35 cellular contexts compared by ENCODE assay signal in genomic region chr2:24710806-24711205, GRCh38.
"Had no signal": no experiment of that assay in that cellular context is flagged by ENCODE, and none has a peak within 500 bp of the region (broad histone marks: within the 10 kb centered on the region; RNA-seq: fewer than 3 reads in every experiment).

No MANE protein-coding gene starts in this region.

- H3K9me3 ChIP-seq: adrenal gland, body of pancreas, breast epithelium had no signal

- H3K4me1 ChIP-seq: body of pancreas, breast epithelium had no signal

- H3K27ac ChIP-seq: adrenal gland, body of pancreas, brain microvascular endothelial cell, breast epithelium, VCaP had no signal

- H3K36me3 ChIP-seq: brain microvascular endothelial cell, breast epithelium had no signal

- ATAC-seq: activated CD8-positive, alpha-beta T cell treated with anti-CD3 and anti-CD28 coated beads for 36 hours; activated naive CD4-positive, alpha-beta T cell treated with anti-CD3 and anti-CD28 coated beads, Interleukin-2, amount 50 U/mL, for 72 hours; activated T-cell treated with anti-CD3 and anti-CD28 coated beads, Interleukin-2, amount 50 U/mL, for 4 hours; activated T-cell treated with anti-CD3 and anti-CD28 coated beads, Interleukin-2, amount 50 U/mL, for 72 hours; activated T-helper 17 cell treated with anti-CD3 and anti-CD28 coated beads, Interleukin-2, amount 50 U/mL, for 72 hours; body of pancreas had no signal

- H3K4me3 ChIP-seq: adrenal gland, body of pancreas, breast epithelium had no signal

- FAIRE-seq: astrocyte, TTC549 had no signal

- H3K27me3 ChIP-seq: adrenal gland, body of pancreas, brain microvascular endothelial cell, breast epithelium had no signal

- DNase-seq: activated B cell treated with CpG ODN at 0.5 μM for 24 hours; activated CD4-positive, alpha-beta memory T cell treated with anti-CD3 and anti-CD28 coated beads for 36 hours; activated CD4-positive, alpha-beta T cell treated with anti-CD3 and anti-CD28 coated beads for 4 hours; activated CD4-positive, alpha-beta T cell treated with anti-CD3 and anti-CD28 coated beads, Interleukin-2, amount 10 ng/mL, durations not matched to agents 24 days and 14 days; activated CD4-positive, alpha-beta T cell treated with anti-CD3 and anti-CD28 coated beads, Interleukin-2, amount 50 U/mL, for 1 hour; activated CD4-positive, alpha-beta T cell treated with anti-CD3 and anti-CD28 coated beads, Interleukin-2, amount 50 U/mL, for 4 hours; activated CD4-positive, CD25-positive, alpha-beta regulatory T cell treated with anti-CD3 and anti-CD28 coated beads, Interleukin-2, amount 50 U/mL, for 72 hours; activated CD8-positive, alpha-beta memory T cell treated with anti-CD3 and anti-CD28 coated beads, Interleukin-2, amount 50 U/mL, for 4 hours; activated CD8-positive, alpha-beta T cell treated with anti-CD3 and anti-CD28 coated beads for 36 hours; activated effector memory CD4-positive, alpha-beta T cell treated with anti-CD3 and anti-CD28 coated beads, Interleukin-2, amount 50 U/mL, for 16 hours; activated gamma-delta T cell treated with Interleukin-2 at 50 U/mL for 16 hours; activated naive CD4-positive, alpha-beta T cell; activated naive CD4-positive, alpha-beta T cell treated with anti-CD3 and anti-CD28 coated beads for 36 hours; activated naive CD4-positive, alpha-beta T cell treated with anti-CD3 and anti-CD28 coated beads, Interleukin-2, amount 50 U/mL, for 16 hours; activated naive CD8-positive, alpha-beta T cell treated with anti-CD3 and anti-CD28 coated beads for 36 hours; activated T-cell treated with anti-CD3 and anti-CD28 coated beads for 4 hours; activated T-cell treated with anti-CD3 and anti-CD28 coated beads, Interleukin-2, amount 50 U/mL, for 1 hour; activated T-cell treated with anti-CD3 and anti-CD28 coated beads, Interleukin-2, amount 50 U/mL, for 4 hours; activated T-cell treated with anti-CD3 and anti-CD28 coated beads, Interleukin-2, amount 50 U/mL, for 72 hours; amniotic stem cell; aorta; body of pancreas; brain microvascular endothelial cell; central memory CD4-positive, alpha-beta T cell; SW 1271; T-helper 1 cell; T-helper 2 cell; T-helper 9 cell had no signal
